ENCODE assay signal across 8 cellular contexts in the genomic region with DNA sequence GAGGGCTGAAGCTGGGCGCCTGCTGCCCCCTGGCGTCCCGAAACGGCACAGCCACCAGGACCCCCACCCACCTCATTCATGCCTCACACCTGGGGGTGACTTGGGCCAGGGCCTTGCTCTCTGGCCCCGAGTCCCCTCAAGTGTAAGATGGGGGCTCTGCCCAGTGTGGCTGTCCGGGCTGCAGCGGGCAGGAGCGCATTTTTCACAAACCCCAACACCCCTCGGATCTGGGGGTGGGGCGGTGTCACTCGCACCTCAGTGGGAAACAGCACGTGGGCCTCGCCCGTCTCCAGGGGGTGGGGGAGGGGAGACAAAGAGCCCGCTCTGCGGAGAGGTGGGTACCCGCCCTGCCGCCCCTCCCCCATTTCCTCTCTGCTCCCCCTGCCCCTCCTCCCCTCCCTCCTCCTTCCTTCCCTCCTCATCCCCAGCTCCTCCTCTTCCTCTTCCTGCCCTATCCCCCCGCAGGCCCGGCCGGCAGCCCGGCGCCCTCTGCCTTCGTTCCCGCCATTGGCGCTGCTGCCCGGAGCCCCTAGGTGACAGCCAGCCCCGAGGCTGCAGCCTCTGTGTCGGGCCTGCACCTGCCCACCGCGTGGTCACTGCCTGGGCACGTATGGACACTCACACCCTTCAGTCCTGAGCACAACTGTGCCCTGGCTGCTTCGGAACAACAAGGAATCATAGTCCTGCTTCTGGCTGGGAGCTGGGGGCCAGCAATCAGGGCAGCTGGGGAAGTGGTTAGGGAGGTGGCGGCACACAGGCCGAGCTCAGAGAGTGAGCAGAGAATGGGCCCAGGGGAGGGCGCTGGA. TPM values are rescaled to one million over a fixed set of nuclear protein-coding genes. Genes with fewer than 3 reads are reported as not detected.
DNase-seq lines count a peak whose midpoint lies in the region; ATAC-seq and TF ChIP-seq lines count a peak whose summit lies in the region.

No MANE protein-coding gene starts in this region.

- TF ChIP-seq POLR2A in adrenal gland (IDR thresholded peaks at IDR 0.05) (no peak), gastrocnemius medialis (IDR thresholded peaks at IDR 0.05) (no peak)

- TF ChIP-seq CTCF in DOHH2 (IDR thresholded peaks at IDR 0.05; ENCODE audit: low read depth, low read length, poor library complexity, severe bottlenecking) (peak; percentile 92), adrenal gland (IDR thresholded peaks at IDR 0.05) (peak; percentile 84 to 95 (median 90)), right atrium auricular region (IDR thresholded peaks at IDR 0.05) (peak; percentile 95 to 96), gastrocnemius medialis (IDR thresholded peaks at IDR 0.05 in 4 of 5, conservative IDR thresholded peaks at IDR 0.05 in 1 of 5) (peak; percentile 80 to 93 (median 92))

- in situ Hi-C loops in KBM-7 (cut with MboI; ENCODE audit: low pct_unique_long_range_greater_than_20kb, low sequenced_read_pairs) (loop anchor here (10.0 kb wide), 2 partner anchors 358 to 458 kb away; no protein-coding TSS in a partner anchor), gastrocnemius medialis (cut with MboI; ENCODE audit: low sequenced_read_pairs in 4 of 4) (loop anchor here in 3 of 4 donors (10.0 to 25.0 kb wide), 3 partner anchors 205 to 468 kb away; partner anchors contain the start of genes KCNQ1OT1 (in 3 of the 3), KCNQ1 (in 1 of the 3) and TRPM5 (in 1 of the 3))

- intact Hi-C loops in adrenal gland (cut with DNase I) = loop anchor here in 1 of 2 donors (5.0 kb wide), 1 partner anchor 465 kb away; no protein-coding TSS in a partner anchor
- intact Hi-C loops in gastrocnemius medialis (cut with DNase I; ENCODE audit: low total_unique reads) = loop anchor here (1.0 to 10.0 kb wide), 2 partner anchors 360 to 588 kb away; partner anchors contain the start of genes C11orf21 and TSPAN32

- H3F3A ChIP-seq in DOHH2 (ENCODE audit: control insufficient read depth, insufficient read depth) = no peaks in the 10 kb centered on the region; the same call in 1 of the 2 replicates

- H3K27ac ChIP-seq in DOHH2 (ENCODE audit: low read depth, low read length) (peak overlapping the region; percentile 66), adrenal gland (peak overlapping the region in 3 of 5 donors; percentile 4 to 70 (median 52)), right atrium auricular region (peak overlapping the region; percentile 46 to 76), gastrocnemius medialis (peak overlapping the region in 3 of 4 donors; percentile 23 to 31 (median 29))

- H3K9me3 ChIP-seq in DOHH2 (ENCODE audit: control insufficient read depth, insufficient read depth, low read length) (no peaks in the 10 kb centered on the region), adrenal gland (replicated peaks in 1 of 3) (no peaks in the 10 kb centered on the region), right atrium auricular region (no peaks in the 10 kb centered on the region), gastrocnemius medialis (no peaks in the 10 kb centered on the region)

- no peaks in the 10 kb centered on the region for H3K9me2 ChIP-seq in DOHH2 (replicated peaks; ENCODE audit: control insufficient read depth, low read length)

- no peaks in the 10 kb centered on the region for H3K79me2 ChIP-seq in DOHH2 (ENCODE audit: control insufficient read depth, low read length)

- H3K27me3 ChIP-seq in DOHH2 (ENCODE audit: control insufficient read depth, low read length) (no peaks in the 10 kb centered on the region), adrenal gland (no peaks in the 10 kb centered on the region), right atrium auricular region (no peaks in the 10 kb centered on the region), gastrocnemius medialis (no peaks in the 10 kb centered on the region)

- no peaks in the 10 kb centered on the region for H4K20me1 ChIP-seq in DOHH2 (ENCODE audit: control insufficient read depth, insufficient read depth, low read depth, low read length)

- 8 to 14% (median 9%) methylated on average over 15 to 36 of the region's 36 CpGs for WGBS in adrenal gland, 4 donors

- H3K36me3 ChIP-seq in DOHH2 (ENCODE audit: control insufficient read depth, low read length) = no peaks in the 10 kb centered on the region
- H3K36me3 ChIP-seq in adrenal gland (replicated peaks in 1 of 2) = no peaks in the 10 kb centered on the region
- H3K36me3 ChIP-seq in right atrium auricular region = no peaks in the 10 kb centered on the region
- no peaks in the 10 kb centered on the region for H3K36me3 ChIP-seq in gastrocnemius medialis

- peak overlapping the region; percentile 100 for H3K4me2 ChIP-seq in DOHH2 (ENCODE audit: low read length)

- H3K4me3 ChIP-seq in DOHH2 (ENCODE audit: low read length) (peak overlapping the region; percentile 87), adrenal gland (peak overlapping the region in 1 of 4 donors; percentile 49), right atrium auricular region (peak overlapping the region; percentile 39 to 53), gastrocnemius medialis (peak overlapping the region; percentile 32 to 47 (median 36))

- DNase-seq in KBM-7 (peak; percentile 87), SKM-1 treated with dmso at 0.1 percent for 144 hours (lab: John Stamatoyannopoulos, UW; ENCODE audit: unreplicated experiment) (peak; percentile 75), adrenal gland (peak in 5 of 7 donors; percentile 31 to 61 (median 52)), right atrium auricular region (ENCODE audit: low spot score) (no peak), gastrocnemius medialis (no peak)

- ATAC-seq in gastrocnemius medialis (peak in 1 of 2 donors; percentile 25), HG02642 (IDR thresholded peaks at IDR 0.05; ENCODE audit: poor library complexity, unreplicated experiment) (no peak), HG03442 (IDR thresholded peaks at IDR 0.05; ENCODE audit: unreplicated experiment) (no peak)

- H3K4me1 ChIP-seq in DOHH2 (ENCODE audit: control insufficient read depth, low read length) (peaks cover 25% of the 10 kb centered on the region), adrenal gland (replicated peaks in 1 of 2) (peaks cover 14 to 20% of the 10 kb centered on the region in 2 donors), right atrium auricular region (peaks cover 0 to 40% of the 10 kb centered on the region in 2 donors), gastrocnemius medialis (peaks cover 5 to 12% of the 10 kb centered on the region in 2 donors)

RNA-seq across cellular contexts. Expression of gene CDKN1C, which starts 6.8 kb away (rescaled TPM):
- total RNA-seq in adrenal gland (100 to 1,000 TPM in 7 of 8 donors, 10 to 100 TPM in 1; 32.8 to 817 (median 464) TPM), right atrium auricular region (10 to 100 TPM; 17.2 to 28.7 TPM), gastrocnemius medialis (10 to 100 TPM; 22.0 to 56.9 (median 38.5) TPM)
- polyA plus RNA-seq in adrenal gland = 100 to 1,000 TPM in 2 of 3 donors, 10 to 100 TPM in 1; 17.7 to 229 (median 152) TPM

RNA-seq across cellular contexts. Expression of gene PHLDA2, which starts 36.8 kb away (rescaled TPM):
- total RNA-seq in adrenal gland (1 to 10 TPM in 6 of 8 donors, not detected in 2; 1.4 to 8.7 (median 2.3) TPM), right atrium auricular region (1 to 10 TPM; 1.8 to 2.6 TPM), gastrocnemius medialis (1 to 10 TPM in 1 of 4 donors, not detected in 3; 1.4 TPM)
- polyA plus RNA-seq in adrenal gland = 1 to 10 TPM in 2 of 3 donors, not detected in 1; 1.1 to 8.9 TPM

Comparison
In these comparisons a context has a peak if more than half of its experiments do, and no peak if none do; other contexts are left out.
1. DNase-seq: peak in KBM-7 (single experiment), SKM-1 treated with dmso at 0.1 percent for 144 hours (single experiment) and adrenal gland (5 of 7); none in right atrium auricular region (single experiment) and gastrocnemius medialis (0 of 2).
2. Peak in every context shown above with its lines, with median percentiles within 50 percentile points of each other: H3K27ac ChIP-seq and CTCF ChIP-seq.